Comparison of ENCODE assay signal across 8 cellular contexts in genomic region chr5:74326571-74327338, GRCh38.
DNase-seq lines count a peak whose midpoint lies in the region; ATAC-seq and TF ChIP-seq lines count a peak whose summit lies in the region.

No MANE protein-coding gene starts in this region.

- no peak for TF ChIP-seq CTCF in endothelial cell (IDR thresholded peaks at IDR 0.05; ENCODE audit: unreplicated experiment)

- DNase-seq in ELF-1 (ENCODE audit: low read depth, low spot score) (peak; percentile 66), Kasumi-1 (lab: John Stamatoyannopoulos, UW) (peak; percentile 53 to 55), epithelial cell of prostate (ENCODE audit: low read depth, low spot score) (peak; percentile 91), endothelial cell (ENCODE audit: low spot score) (no peak), medulla oblongata (ENCODE audit: extremely low spot score) (no peak)
- DNase-seq in activated CD4-positive, alpha-beta T cell treated with anti-CD3 and anti-CD28 coated beads for 36 hours, result peak; percentile 86
- peak; percentile 84 for DNase-seq in stimulated activated CD4-positive, alpha-beta T cell treated with anti-CD3 and anti-CD28 coated beads, Interleukin-15, amount 100 ng/mL, for 24 hours

- H3K4me1 Mint-ChIP-seq in activated CD4-positive, alpha-beta T cell treated with anti-CD3 and anti-CD28 coated beads for 36 hours, result peaks cover 22% of the 10 kb centered on the region
- H3K4me1 Mint-ChIP-seq in endothelial cell (ENCODE audit: unreplicated experiment), result peaks cover 7% of the 10 kb centered on the region

- no peak overlapping the region for H3K27ac Mint-ChIP-seq in activated CD4-positive, alpha-beta T cell treated with anti-CD3 and anti-CD28 coated beads for 36 hours
- no peak overlapping the region for H3K27ac Mint-ChIP-seq in endothelial cell (ENCODE audit: unreplicated experiment)

- CTCF ChIA-PET in activated CD4-positive, alpha-beta T cell treated with anti-CD3 and anti-CD28 coated beads for 36 hours (lab: Charles Lee), result interaction anchor here (0.6 kb wide), 1 partner anchor 316 kb away, joined by 3 read pairs; no protein-coding TSS in a partner anchor

- no peaks in the 10 kb centered on the region for H3K9me3 Mint-ChIP-seq in activated CD4-positive, alpha-beta T cell treated with anti-CD3 and anti-CD28 coated beads for 36 hours (ENCODE audit: low read depth)
- H3K9me3 Mint-ChIP-seq in endothelial cell (ENCODE audit: unreplicated experiment), result no peaks in the 10 kb centered on the region

- H3K36me3 Mint-ChIP-seq in activated CD4-positive, alpha-beta T cell treated with anti-CD3 and anti-CD28 coated beads for 36 hours (ENCODE audit: low read depth), result no peaks in the 10 kb centered on the region
- no peaks in the 10 kb centered on the region for H3K36me3 Mint-ChIP-seq in endothelial cell (ENCODE audit: low read depth, unreplicated experiment)

- peak; percentile 88 for ATAC-seq in GM21619 (IDR thresholded peaks at IDR 0.05; ENCODE audit: unreplicated experiment)
- ATAC-seq in activated CD4-positive, alpha-beta T cell treated with anti-CD3 and anti-CD28 coated beads for 36 hours, result peak; percentile 91

- intact Hi-C loops in activated CD4-positive, alpha-beta T cell treated with anti-CD3 and anti-CD28 coated beads for 36 hours (cut with DNase I, micrococcal nuclease), result loop anchor here in 1 of 2 experiments (5.0 kb wide), 1 partner anchor 316 kb away; the partner anchor contains the start of gene ENC1

- POLR2A ChIA-PET in activated CD4-positive, alpha-beta T cell treated with anti-CD3 and anti-CD28 coated beads for 36 hours (lab: Charles Lee), result no interaction called here

- peak overlapping the region; percentile 39 for H3K27ac ChIP-seq in epithelial cell of prostate

- H3K4me3 Mint-ChIP-seq in activated CD4-positive, alpha-beta T cell treated with anti-CD3 and anti-CD28 coated beads for 36 hours, result no peak overlapping the region
- H3K4me3 Mint-ChIP-seq in endothelial cell (ENCODE audit: unreplicated experiment), result no peak overlapping the region

- peaks cover 25% of the 10 kb centered on the region for H3K27me3 Mint-ChIP-seq in activated CD4-positive, alpha-beta T cell treated with anti-CD3 and anti-CD28 coated beads for 36 hours
- peaks cover 2% of the 10 kb centered on the region for H3K27me3 Mint-ChIP-seq in endothelial cell (ENCODE audit: unreplicated experiment)

Comparison
In these comparisons a context has a peak if more than half of its experiments do, and no peak if none do; other contexts are left out.
1. DNase-seq: peak in ELF-1 (single experiment), Kasumi-1 (2 of 2), activated CD4-positive, alpha-beta T cell treated with anti-CD3 and anti-CD28 coated beads for 36 hours (single experiment), epithelial cell of prostate (single experiment) and stimulated activated CD4-positive, alpha-beta T cell treated with anti-CD3 and anti-CD28 coated beads, Interleukin-15, amount 100 ng/mL, for 24 hours (single experiment); none in endothelial cell (single experiment) and medulla oblongata (single experiment).